ENCODE assay signal across 15 cellular contexts in genomic region chr2:148867079-148867769, GRCh38. TPM values are rescaled to one million over a fixed set of nuclear protein-coding genes. Genes with fewer than 3 reads are reported as not detected.
A peak's percentile ranks its signal among the peaks of the same experiment; 100 is the strongest.
DNase-seq lines count a peak whose midpoint lies in the region; ATAC-seq and TF ChIP-seq lines count a peak whose summit lies in the region.
"Had no signal": no experiment of that assay in that cellular context is flagged by ENCODE, and none has a peak within 500 bp of the region (broad histone marks: within the 10 kb centered on the region; RNA-seq: fewer than 3 reads in every experiment).

No MANE protein-coding gene starts in this region.

- peaks cover 5 to 7% of the 10 kb centered on the region in 2 experiments for H3K4me1 Mint-ChIP-seq in H9
- H3K4me1 Mint-ChIP-seq in WTC11: peaks cover 7% of the 10 kb centered on the region
- H3K4me1 Mint-ChIP-seq: B cell had no signal

- H3K27me3 Mint-ChIP-seq in H9 (ENCODE audit: low read depth) (peaks cover 68% of the 10 kb centered on the region), WTC11 (ENCODE audit: low read depth) (peaks cover 17% of the 10 kb centered on the region)

- H2BK120ac ChIP-seq in H9 (ENCODE audit: low read depth, low read length, poor library complexity, severe bottlenecking): no peak overlapping the region

- no CpG with 5 or more reads among the region's 4 CpGs for WGBS in H9 (ENCODE audit: extremely low coverage, insufficient read length, low lambda C conversion rate)
- 66 to 69% methylated on average over 4 of the region's 4 CpGs for whole genome bisulfite sequencing in lower leg skin, 2 donors

- H4K20me1 ChIP-seq in H9 (ENCODE audit: control insufficient read depth, insufficient read depth, insufficient read length) (no peaks in the 10 kb centered on the region), neural cell (ENCODE audit: insufficient read depth) (no peaks in the 10 kb centered on the region)
- H4K20me1 ChIP-seq: BLaER1 treated with 17β-estradiol and CSF1 and Interleukin-3, amounts not matched to agents 10 nM and 100 nM had no signal

- no peak overlapping the region for H4K91ac ChIP-seq in H9 (ENCODE audit: insufficient read length, low read depth, low read length)

- H3K4me3 ChIP-seq in neural cell (ENCODE audit: low read length) (peak overlapping the region; percentile 57), lower leg skin (ENCODE audit: low read depth, poor library complexity, severe bottlenecking) (no peak overlapping the region)
- H3K4me3 ChIP-seq: BLaER1 treated with 17β-estradiol and CSF1 and Interleukin-3, amounts not matched to agents 10 nM and 100 nM had no signal

- no peak overlapping the region for H3T11ph ChIP-seq in H9 (ENCODE audit: low read length)

- no peaks in the 10 kb centered on the region; a peak in 1 of 7 replicates for H3K36me3 Mint-ChIP-seq in H9 (ENCODE audit: insufficient read depth in 1 of 3, low read depth in 3 of 3)
- H3K36me3 Mint-ChIP-seq in WTC11: no peaks in the 10 kb centered on the region
- H3K36me3 Mint-ChIP-seq: CD8-positive, alpha-beta T cell had no signal

- no peak overlapping the region for H3K4ac ChIP-seq in H9 (ENCODE audit: low read depth, low read length)

- POLR2A ChIA-PET in WTC11 (lab: Charles Lee): no interaction called here

- no peak overlapping the region for H4K8ac ChIP-seq in H9 (replicated peaks; ENCODE audit: insufficient read length, low read depth, low read length)

- no peak for TF ChIP-seq RAD21 in neural cell (conservative IDR thresholded peaks at IDR 0.05)

- no peaks in the 10 kb centered on the region for H3K9me3 ChIP-seq in H9 (ENCODE audit: control insufficient read depth, low read depth, low read length)
- no peaks in the 10 kb centered on the region for H3K9me3 ChIP-seq in neural cell (ENCODE audit: low read length)
- H3K9me3 ChIP-seq: BLaER1 treated with 17β-estradiol and CSF1 and Interleukin-3, amounts not matched to agents 10 nM and 100 nM had no signal

- intact Hi-C loops in lower leg skin (cut with DNase I; ENCODE audit: low total_unique reads): no loop called here

- no peak overlapping the region for H3K14ac ChIP-seq in H9 (ENCODE audit: insufficient read depth, low read length)

- DNase-seq in ELF-1 (ENCODE audit: low read depth, low spot score): peak; percentile 14
- no peak for DNase-seq in H9
- no peak for DNase-seq in WTC11 (ENCODE audit: low spot score)
- DNase-seq in DMS53 treated with DMSO at 0.1 percent for 48 hours (lab: John Stamatoyannopoulos, UW; ENCODE audit: unreplicated experiment): no peak
- DNase-seq in lower leg skin (ENCODE audit: low spot score in 2 of 2): no peak
- DNase-seq: Calu3; CD8-positive, alpha-beta T cell; DND-41; EL; IMR-90; KBM-7 had no signal

- H3K56ac ChIP-seq in H9 (ENCODE audit: insufficient read length, low read depth, low read length): no peak overlapping the region

- TF ChIP-seq CTCF in H9 (conservative IDR thresholded peaks at IDR 0.05): 0 out of 3 replicates have a peak, but pooled peaks have one; percentile 25
- TF ChIP-seq CTCF in WTC11 (IDR thresholded peaks at IDR 0.05): no peak
- no peak for TF ChIP-seq CTCF in neural cell (IDR thresholded peaks at IDR 0.05; ENCODE audit: poor library complexity, severe bottlenecking)
- TF ChIP-seq CTCF in lower leg skin (IDR thresholded peaks at IDR 0.05): no peak

- no peaks in the 10 kb centered on the region for H3K36me3 ChIP-seq in neural cell (ENCODE audit: insufficient read depth, low read length)
- H3K36me3 ChIP-seq: BLaER1 treated with 17β-estradiol and CSF1 and Interleukin-3, amounts not matched to agents 10 nM and 100 nM had no signal

- TF ChIP-seq EP300 in neural cell (conservative IDR thresholded peaks at IDR 0.05; ENCODE audit: poor library complexity, severe bottlenecking): no peak

- no peak overlapping the region for H3K18ac ChIP-seq in H9 (ENCODE audit: insufficient read length, low read depth, low read length)

- no peak overlapping the region for H4K5ac ChIP-seq in H9 (ENCODE audit: insufficient read length, low read depth, low read length)

- no peaks in the 10 kb centered on the region for H3K9me2 ChIP-seq in neural cell (ENCODE audit: insufficient read depth, low read length)

- H3K9me3 Mint-ChIP-seq in H9 (no peaks in the 10 kb centered on the region; a peak in 1 of 5 replicates), WTC11 (no peaks in the 10 kb centered on the region)
- H3K9me3 Mint-ChIP-seq: CD8-positive, alpha-beta T cell had no signal

- H3K4me3 Mint-ChIP-seq in H9 (no peak overlapping the region), WTC11 (no peak overlapping the region)
- H3K4me3 Mint-ChIP-seq: B cell; CD8-positive, alpha-beta T cell had no signal

- H3K27ac ChIP-seq in H9 (ENCODE audit: insufficient read length, low read depth, low read length) (no peak overlapping the region), neural cell (ENCODE audit: low read length) (peak overlapping the region; percentile 97)
- H3K27ac ChIP-seq: BLaER1 treated with 17β-estradiol and CSF1 and Interleukin-3, amounts not matched to agents 10 nM and 100 nM had no signal

- no peak for TF ChIP-seq POLR2A in lower leg skin (IDR thresholded peaks at IDR 0.05)

- no peak overlapping the region for H3K9ac ChIP-seq in H9 (ENCODE audit: extremely low read depth, insufficient read length, low read length)
- peak overlapping the region; percentile 67 for H3K9ac ChIP-seq in neural cell (ENCODE audit: low read length)
- H3K9ac ChIP-seq: BLaER1 treated with 17β-estradiol and CSF1 and Interleukin-3, amounts not matched to agents 10 nM and 100 nM had no signal

- H2BK12ac ChIP-seq in H9 (ENCODE audit: insufficient read length, low read depth, low read length): no peak overlapping the region

- H2AK5ac ChIP-seq in H9 (ENCODE audit: insufficient read length, low read length): no peak overlapping the region

- H2AFZ ChIP-seq in H9 (ENCODE audit: low read length) (no peak overlapping the region), neural cell (ENCODE audit: low read depth, low read length) (no peak overlapping the region)

- H3F3A ChIP-seq in neural cell (ENCODE audit: insufficient read depth, low read length, poor library complexity, severe bottlenecking): peaks cover 17% of the 10 kb centered on the region

- H2BK20ac ChIP-seq in H9 (ENCODE audit: low read depth, low read length, poor library complexity, severe bottlenecking): no peak overlapping the region

- no peaks in the 10 kb centered on the region for H3K79me2 ChIP-seq in H9 (ENCODE audit: insufficient read depth, low read length)
- H3K79me2 ChIP-seq in neural cell (replicated peaks; ENCODE audit: insufficient read depth, low read length): peaks cover 14% of the 10 kb centered on the region

- CTCF ChIA-PET in WTC11 (lab: Charles Lee): interaction anchor here (0.9 to 1.3 kb wide), 2 partner anchors 11 to 17 kb away, joined by 3 to 4 read pairs; no protein-coding TSS in a partner anchor

- H3K23me2 ChIP-seq in H9 (ENCODE audit: insufficient read length, low read depth, low read length, poor library complexity, severe bottlenecking): no peaks in the 10 kb centered on the region

- H3K27ac Mint-ChIP-seq in H9: no peak overlapping the region
- H3K27ac Mint-ChIP-seq in WTC11: no peak overlapping the region
- H3K27ac Mint-ChIP-seq: B cell; CD8-positive, alpha-beta T cell had no signal

- H3K4me2 ChIP-seq in H9 (ENCODE audit: insufficient read depth, insufficient read length, low read length) (no peak overlapping the region), neural cell (ENCODE audit: low read length) (no peak overlapping the region)

- H3K23ac ChIP-seq in H9 (ENCODE audit: insufficient read length, low read depth, low read length): no peak overlapping the region

- H3K79me1 ChIP-seq in H9 (ENCODE audit: insufficient read depth, low read depth, low read length, poor library complexity, severe bottlenecking): no peaks in the 10 kb centered on the region

- ATAC-seq in WTC11: peak; percentile 91
- no peak for ATAC-seq in GM18502 (IDR thresholded peaks at IDR 0.05; ENCODE audit: poor library complexity, unreplicated experiment)
- ATAC-seq: CD8-positive, alpha-beta T cell had no signal

- H2BK5ac ChIP-seq in H9 (ENCODE audit: insufficient read length, low read length): no peak overlapping the region

- H2BK15ac ChIP-seq in H9 (ENCODE audit: low read depth, low read length): no peak overlapping the region

- no peaks in the 10 kb centered on the region; the same call in 1 of the 2 replicates for H3K4me1 ChIP-seq in H9 (ENCODE audit: insufficient read depth, low read length)

- no peaks in the 10 kb centered on the region for H3K27me3 ChIP-seq in H9 (ENCODE audit: insufficient read depth, low read length)
- H3K27me3 ChIP-seq in neural cell (ENCODE audit: insufficient read depth, low read depth, low read length): no peaks in the 10 kb centered on the region
- H3K27me3 ChIP-seq: BLaER1 treated with 17β-estradiol and CSF1 and Interleukin-3, amounts not matched to agents 10 nM and 100 nM had no signal

TF ChIP-seq in WTC11, 78 proteins besides CTCF, POLR2A, EP300 and RAD21 (continues in another document):
- TF ChIP-seq IRF1 (CRISPR knock-in tag; IDR thresholded peaks at IDR 0.05) (no peak), PRRX2 (CRISPR knock-in tag; IDR thresholded peaks at IDR 0.05) (no peak), NR3C1 (CRISPR knock-in tag; conservative IDR thresholded peaks at IDR 0.05; ENCODE audit: low read depth) (no peak)

TF ChIP-seq in neural cell, 6 proteins besides CTCF, POLR2A, EP300 and RAD21 (continues in another document):
- no peak for TF ChIP-seq TAF1 (IDR thresholded peaks at IDR 0.05; ENCODE audit: low read depth)
- TF ChIP-seq EZH2 (IDR thresholded peaks at IDR 0.05; ENCODE audit: borderline replicate concordance, insufficient read depth, low read length, poor library complexity, severe bottlenecking): no peak
- TF ChIP-seq POLR2AphosphoS5 (IDR thresholded peaks at IDR 0.05): no peak
- no peak for TF ChIP-seq MXI1 (conservative IDR thresholded peaks at IDR 0.05; ENCODE audit: poor library complexity, severe bottlenecking)
- no peak for TF ChIP-seq SMC3 (conservative IDR thresholded peaks at IDR 0.05; ENCODE audit: poor library complexity)

RNA-seq across cellular contexts. Expression of gene KIF5C, which starts 7.8 kb away (rescaled TPM):
- total RNA-seq in H9 (2021) (52.9 TPM in 2 replicates), WTC11 (2021) (58.0 to 73.5 TPM (median 60.6 TPM) in 3 replicates), lower leg skin (1 to 10 TPM in 3 of 4 donors, under 1 TPM in 1; 0.99 to 1.9 (median 1.3) TPM)
- polyA plus RNA-seq in neural cell: 515 and 527 TPM in 2 replicates
- 859 and 938 TPM in 2 replicates for polyA minus RNA-seq in neural cell

Comparison
In these comparisons a context has a peak if more than half of its experiments do, and no peak if none do; other contexts are left out.
1. RNA of gene KIF5C, which starts 7.8 kb away (total RNA-seq): 58.0 to 73.5 TPM in WTC11 and 52.9 TPM in H9; 0.99 to 1.9 TPM in lower leg skin; every median in the first group is over 10 times any median in the second.